In genomic region chr10:62810131-62810530, GRCh38 we compare ENCODE assay signal across 18 cellular contexts.
"Had no signal": no experiment of that assay in that cellular context is flagged by ENCODE, and none has a peak within 500 bp of the region (broad histone marks: within the 10 kb centered on the region; RNA-seq: fewer than 3 reads in every experiment).

No MANE protein-coding gene starts in this region.

- H3K9me3 Mint-ChIP-seq: activated T-helper 1 cell treated with anti-CD3 and anti-CD28 coated beads, Interleukin-12 subunit alpha, Interleukin-12 subunit beta, Interleukin-2, Interleukin-4 antibody, amounts not matched to agents 30 ng/mL and 10 ng/mL and 1 ng/mL, durations not matched to agents 14 hours and 24 hours and 36 hours; mesothelial cell of epicardium; nephron progenitor cell had no signal

- ATAC-seq: esophagus mucosa, gastrocnemius medialis, left lobe of liver, SK-N-SH treated with all-trans-retinoic acid at 6 μM for 48 hours, upper lobe of right lung had no signal

- DNase-seq: activated naive CD4-positive, alpha-beta T cell treated with Interleukin-2 at 50 U/mL for 16 hours; adrenal gland; cerebellar nuclear complex; cortex of kidney; effector CD8-positive, alpha-beta T cell; gastrocnemius medialis; head of caudate nucleus; nephron progenitor cell; occipital lobe; posterior cingulate gyrus; T-helper 1 cell; T1000; upper lobe of right lung had no signal

- H3K27ac Mint-ChIP-seq: mesothelial cell of epicardium, nephron progenitor cell had no signal

- H3K4me3 Mint-ChIP-seq: mesothelial cell of epicardium, nephron progenitor cell had no signal
